In the genomic region with DNA sequence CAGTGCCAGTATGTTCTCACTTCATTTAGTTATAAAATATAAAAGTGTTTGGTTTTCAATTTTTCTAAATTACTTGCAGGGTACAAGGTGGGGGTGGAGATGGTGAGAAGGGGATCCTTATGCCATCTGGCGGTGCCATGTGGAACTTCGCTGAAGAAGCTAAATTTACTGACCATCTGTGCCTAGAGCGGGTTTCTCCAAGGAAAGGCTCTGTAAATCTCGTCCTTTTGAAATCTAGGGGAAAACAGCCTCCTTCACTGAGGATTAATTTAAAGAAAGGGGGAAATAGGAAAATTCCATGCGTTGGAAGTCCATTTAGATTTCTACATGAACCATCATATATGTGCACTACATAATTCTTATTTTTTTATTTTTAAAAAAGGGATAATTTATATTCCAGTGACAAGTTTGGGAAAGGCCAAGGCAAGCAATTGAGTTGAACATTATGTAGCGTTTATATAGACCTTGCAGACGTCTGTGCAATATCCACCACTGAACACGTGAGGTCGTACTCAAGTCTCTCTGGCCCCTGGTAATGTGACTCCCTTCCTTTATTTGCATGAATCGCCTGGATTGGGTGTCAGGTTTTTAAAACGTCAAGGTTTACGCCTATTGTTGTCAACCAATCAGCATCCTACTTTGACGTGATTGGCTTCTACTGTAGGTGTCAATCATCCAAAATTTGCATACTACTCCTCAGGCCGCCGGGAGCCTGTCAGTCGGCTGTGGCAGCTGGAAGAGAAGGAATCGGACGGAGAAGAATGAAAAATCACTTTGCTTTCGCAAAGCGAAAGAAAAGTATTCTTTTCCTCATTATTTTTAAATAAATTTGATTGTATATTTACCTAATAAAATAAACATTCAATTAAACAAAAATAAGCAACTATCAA, we compare ENCODE assay signal across 8 cellular contexts.
DNase-seq lines count a peak whose midpoint lies in the region; ATAC-seq, FAIRE-seq and TF ChIP-seq lines count a peak whose summit lies in the region.

No MANE protein-coding gene starts in this region.

- CTCF ChIA-PET in activated CD8-positive, alpha-beta memory T cell treated with anti-CD3 and anti-CD28 coated beads, Interleukin-2, amount 10 ng/mL, durations not matched to agents 7 days and 5 days (lab: Charles Lee), result interaction anchor here (0.7 to 2.2 kb wide), 6 partner anchors 10 to 1306 kb away, joined by 3 to 6 read pairs (median 4); no protein-coding TSS in a partner anchor

- no peaks in the 10 kb centered on the region for H4K20me1 ChIP-seq in astrocyte (ENCODE audit: insufficient read depth, low read length)

- H3K4me3 ChIP-seq in HUES6 (ENCODE audit: low read depth, low read length) (peak overlapping the region; percentile 78), astrocyte (ENCODE audit: insufficient read depth, low read depth, low read length) (peak overlapping the region; percentile 65)

- peak overlapping the region; percentile 90 for H3K4me2 ChIP-seq in astrocyte (ENCODE audit: low read length)

- peak overlapping the region; percentile 46 for H3K27ac Mint-ChIP-seq in activated CD8-positive, alpha-beta memory T cell treated with anti-CD3 and anti-CD28 coated beads, Interleukin-2, amount 10 ng/mL, durations not matched to agents 7 days and 5 days
- peak overlapping the region; percentile 77 for H3K27ac Mint-ChIP-seq in astrocyte (ENCODE audit: unreplicated experiment)
- peak overlapping the region; percentile 51 for H3K27ac Mint-ChIP-seq in stimulated activated naive B cell treated with anti-CD40 and anti-IgM and Interleukin-4, amounts not matched to agents 10 μg/mL and 1 μg/mL and 100 μg/mL, for 72 hours

- H3K27me3 Mint-ChIP-seq in activated CD8-positive, alpha-beta memory T cell treated with anti-CD3 and anti-CD28 coated beads, Interleukin-2, amount 10 ng/mL, durations not matched to agents 7 days and 5 days, result peaks cover 49% of the 10 kb centered on the region
- peaks cover 14% of the 10 kb centered on the region for H3K27me3 Mint-ChIP-seq in astrocyte (ENCODE audit: low read depth, unreplicated experiment)
- peaks cover 26 to 37% of the 10 kb centered on the region in 2 donors for H3K27me3 Mint-ChIP-seq in stimulated activated naive B cell treated with anti-CD40 and anti-IgM and Interleukin-4, amounts not matched to agents 10 μg/mL and 1 μg/mL and 100 μg/mL, for 72 hours

- peak; percentile 34 for TF ChIP-seq CTCF in astrocyte (IDR thresholded peaks at IDR 0.05; ENCODE audit: insufficient read depth, low read depth, low read length)

- no peaks in the 10 kb centered on the region for H3K79me2 ChIP-seq in astrocyte (ENCODE audit: insufficient read depth, low read length)

- peak; percentile 38 for ATAC-seq in activated CD8-positive, alpha-beta memory T cell treated with anti-CD3 and anti-CD28 coated beads, Interleukin-2, amount 10 ng/mL, durations not matched to agents 7 days and 5 days
- ATAC-seq in stimulated activated naive B cell treated with anti-CD40 and anti-IgM and Interleukin-4, amounts not matched to agents 10 μg/mL and 1 μg/mL and 100 μg/mL, for 72 hours (replicated peaks), result peak in 1 of 2 donors; percentile 48
- no peak for ATAC-seq in HG03457 (IDR thresholded peaks at IDR 0.05; ENCODE audit: unreplicated experiment)

- peak; percentile 86 for FAIRE-seq in astrocyte (lab: Jason Lieb, UNC)

- H3K36me3 ChIP-seq in HUES6 (ENCODE audit: control insufficient read depth, insufficient read depth, low read length) (no peaks in the 10 kb centered on the region), astrocyte (ENCODE audit: insufficient read depth, low read length) (no peaks in the 10 kb centered on the region)

- peaks cover 38% of the 10 kb centered on the region for H3K4me1 Mint-ChIP-seq in activated CD8-positive, alpha-beta memory T cell treated with anti-CD3 and anti-CD28 coated beads, Interleukin-2, amount 10 ng/mL, durations not matched to agents 7 days and 5 days
- peaks cover 30% of the 10 kb centered on the region for H3K4me1 Mint-ChIP-seq in astrocyte (ENCODE audit: low read depth, unreplicated experiment)
- H3K4me1 Mint-ChIP-seq in stimulated activated naive B cell treated with anti-CD40 and anti-IgM and Interleukin-4, amounts not matched to agents 10 μg/mL and 1 μg/mL and 100 μg/mL, for 72 hours, result peaks cover 6 to 15% of the 10 kb centered on the region in 2 donors

- no peaks in the 10 kb centered on the region for H3K9me3 ChIP-seq in HUES6 (ENCODE audit: control insufficient read depth, insufficient read depth, low read depth, low read length)
- no peaks in the 10 kb centered on the region for H3K9me3 ChIP-seq in astrocyte (ENCODE audit: insufficient read depth, low read depth, low read length)

- DNase-seq in activated CD8-positive, alpha-beta memory T cell treated with anti-CD3 and anti-CD28 coated beads, Interleukin-2, amount 10 ng/mL, durations not matched to agents 7 days and 5 days, result peak; percentile 65
- no peak for DNase-seq in activated CD8-positive, alpha-beta memory T cell treated with anti-CD3 and anti-CD28 coated beads for 24 hours
- DNase-seq in NCI-H748 (lab: John Stamatoyannopoulos, UW; ENCODE audit: unreplicated experiment) (peak; percentile 100), astrocyte (ENCODE audit: low read depth) (peak; percentile 84), inferior parietal cortex (ENCODE audit: extremely low spot score) (peak; percentile 79)
- DNase-seq in stimulated activated naive B cell treated with anti-CD40 and anti-IgM and Interleukin-4, amounts not matched to agents 10 μg/mL and 1 μg/mL and 100 μg/mL, for 72 hours, result no peak

- peaks cover 47% of the 10 kb centered on the region for H3K4me1 ChIP-seq in HUES6 (ENCODE audit: control insufficient read depth, insufficient read depth, low read length)
- peaks cover 13% of the 10 kb centered on the region for H3K4me1 ChIP-seq in astrocyte (ENCODE audit: insufficient read depth, low read length)

- H3K4me3 Mint-ChIP-seq in activated CD8-positive, alpha-beta memory T cell treated with anti-CD3 and anti-CD28 coated beads, Interleukin-2, amount 10 ng/mL, durations not matched to agents 7 days and 5 days, result peak overlapping the region; percentile 42
- peak overlapping the region; percentile 58 for H3K4me3 Mint-ChIP-seq in astrocyte (ENCODE audit: unreplicated experiment)
- H3K4me3 Mint-ChIP-seq in stimulated activated naive B cell treated with anti-CD40 and anti-IgM and Interleukin-4, amounts not matched to agents 10 μg/mL and 1 μg/mL and 100 μg/mL, for 72 hours, result no peak overlapping the region

- H2AFZ ChIP-seq in astrocyte (ENCODE audit: low read depth, low read length), result no peak overlapping the region

- H3K9ac ChIP-seq in HUES6 (ENCODE audit: low read length), result no peak overlapping the region
- H3K9ac ChIP-seq in astrocyte (ENCODE audit: low read length), result no peak overlapping the region

- H3K27ac ChIP-seq in HUES6 (ENCODE audit: low read depth, low read length) (no peak overlapping the region), astrocyte (ENCODE audit: low read depth, low read length) (no peak overlapping the region)

- H3K27me3 ChIP-seq in HUES6 (ENCODE audit: control insufficient read depth, insufficient read depth, low read length) (peaks cover 55% of the 10 kb centered on the region), astrocyte (ENCODE audit: insufficient read depth, low read length) (peaks cover 56% of the 10 kb centered on the region)

- H3K36me3 Mint-ChIP-seq in activated CD8-positive, alpha-beta memory T cell treated with anti-CD3 and anti-CD28 coated beads, Interleukin-2, amount 10 ng/mL, durations not matched to agents 7 days and 5 days, result peaks cover 9% of the 10 kb centered on the region
- H3K36me3 Mint-ChIP-seq in astrocyte (ENCODE audit: low read depth, unreplicated experiment), result peaks cover 3% of the 10 kb centered on the region
- H3K36me3 Mint-ChIP-seq in stimulated activated naive B cell treated with anti-CD40 and anti-IgM and Interleukin-4, amounts not matched to agents 10 μg/mL and 1 μg/mL and 100 μg/mL, for 72 hours, result peaks cover 2 to 10% of the 10 kb centered on the region in 2 donors

- no peaks in the 10 kb centered on the region for H3K9me3 Mint-ChIP-seq in activated CD8-positive, alpha-beta memory T cell treated with anti-CD3 and anti-CD28 coated beads, Interleukin-2, amount 10 ng/mL, durations not matched to agents 7 days and 5 days (ENCODE audit: low read depth)
- H3K9me3 Mint-ChIP-seq in astrocyte (ENCODE audit: unreplicated experiment), result peaks cover 8% of the 10 kb centered on the region
- H3K9me3 Mint-ChIP-seq in stimulated activated naive B cell treated with anti-CD40 and anti-IgM and Interleukin-4, amounts not matched to agents 10 μg/mL and 1 μg/mL and 100 μg/mL, for 72 hours, result peaks cover 3 to 4% of the 10 kb centered on the region in 2 donors

Comparison
In these comparisons a context has a peak if more than half of its experiments do, and no peak if none do; other contexts are left out.
1. DNase-seq: peak in activated CD8-positive, alpha-beta memory T cell treated with anti-CD3 and anti-CD28 coated beads, Interleukin-2, amount 10 ng/mL, durations not matched to agents 7 days and 5 days (single experiment), NCI-H748 (single experiment), astrocyte (single experiment) and inferior parietal cortex (single experiment); none in activated CD8-positive, alpha-beta memory T cell treated with anti-CD3 and anti-CD28 coated beads for 24 hours (single experiment) and stimulated activated naive B cell treated with anti-CD40 and anti-IgM and Interleukin-4, amounts not matched to agents 10 μg/mL and 1 μg/mL and 100 μg/mL, for 72 hours (single experiment).
2. H3K4me3 Mint-ChIP-seq: peak in activated CD8-positive, alpha-beta memory T cell treated with anti-CD3 and anti-CD28 coated beads, Interleukin-2, amount 10 ng/mL, durations not matched to agents 7 days and 5 days (single experiment) and astrocyte (single experiment); none in stimulated activated naive B cell treated with anti-CD40 and anti-IgM and Interleukin-4, amounts not matched to agents 10 μg/mL and 1 μg/mL and 100 μg/mL, for 72 hours (0 of 2).
3. Peak in every context shown above with its lines, with median percentiles within 50 percentile points of each other: H3K27ac Mint-ChIP-seq.